Comparison of ENCODE assay signal across 8 cellular contexts in the genomic region with DNA sequence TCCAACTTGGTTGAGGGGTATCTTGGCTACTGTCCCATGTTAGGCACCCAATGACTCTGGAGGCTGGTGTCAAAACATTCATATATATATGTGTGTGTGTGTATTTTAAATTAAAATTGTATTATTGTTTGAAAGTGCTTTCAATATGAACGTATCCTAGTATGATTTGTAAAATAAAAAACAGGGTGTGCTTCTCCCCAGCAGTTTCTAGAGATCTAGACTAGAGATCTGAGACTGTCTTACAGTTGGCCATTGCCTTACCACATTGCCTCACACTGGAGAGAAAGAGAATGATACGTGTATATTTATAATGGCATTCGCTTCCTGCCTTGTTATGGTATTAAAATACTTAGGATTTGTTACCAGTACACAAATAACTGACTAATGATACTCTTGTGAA. TPM values are rescaled to one million over a fixed set of nuclear protein-coding genes. Genes with fewer than 3 reads are reported as not detected.
A peak's percentile ranks its signal among the peaks of the same experiment; 100 is the strongest.
DNase-seq lines count a peak whose midpoint lies in the region; ATAC-seq and TF ChIP-seq lines count a peak whose summit lies in the region.

No MANE protein-coding gene starts in this region.

- peaks cover 46% of the 10 kb centered on the region for H3K79me2 ChIP-seq in parathyroid adenoma

- peak overlapping the region; percentile 83 for H3K4me3 ChIP-seq in parathyroid adenoma (ENCODE audit: low read depth, low read length)

- no peaks in the 10 kb centered on the region for H3K9me3 ChIP-seq in parathyroid adenoma (ENCODE audit: control insufficient read depth, low read length)

- H3K36me3 Mint-ChIP-seq in activated CD8-positive, alpha-beta memory T cell treated with anti-CD3 and anti-CD28 coated beads, Interleukin-2, amount 10 ng/mL, durations not matched to agents 7 days and 5 days, result peaks cover 8% of the 10 kb centered on the region
- no peaks in the 10 kb centered on the region for H3K36me3 Mint-ChIP-seq in activated naive CD4-positive, alpha-beta T cell treated with anti-CD3 and anti-CD28 coated beads, Interleukin-2, amount 50 U/mL, for 24 hours

- peak; percentile 38 for TF ChIP-seq CTCF in parathyroid adenoma (IDR thresholded peaks at IDR 0.05)

- peak overlapping the region; percentile 73 for H3K9ac ChIP-seq in parathyroid adenoma

- ATAC-seq in activated CD8-positive, alpha-beta memory T cell treated with anti-CD3 and anti-CD28 coated beads, Interleukin-2, amount 10 ng/mL, durations not matched to agents 7 days and 5 days, result peak; percentile 43
- no peak for ATAC-seq in GM19452 (IDR thresholded peaks at IDR 0.05; ENCODE audit: unreplicated experiment)

- H3K4me3 Mint-ChIP-seq in activated CD8-positive, alpha-beta memory T cell treated with anti-CD3 and anti-CD28 coated beads, Interleukin-2, amount 10 ng/mL, durations not matched to agents 7 days and 5 days, result peak overlapping the region; percentile 94
- peak overlapping the region; percentile 92 for H3K4me3 Mint-ChIP-seq in activated naive CD4-positive, alpha-beta T cell treated with anti-CD3 and anti-CD28 coated beads, Interleukin-2, amount 50 U/mL, for 24 hours

- peaks cover 6% of the 10 kb centered on the region for H3K27me3 Mint-ChIP-seq in activated CD8-positive, alpha-beta memory T cell treated with anti-CD3 and anti-CD28 coated beads, Interleukin-2, amount 10 ng/mL, durations not matched to agents 7 days and 5 days
- H3K27me3 Mint-ChIP-seq in activated naive CD4-positive, alpha-beta T cell treated with anti-CD3 and anti-CD28 coated beads, Interleukin-2, amount 50 U/mL, for 24 hours, result no peaks in the 10 kb centered on the region

- H3K4me1 Mint-ChIP-seq in activated CD8-positive, alpha-beta memory T cell treated with anti-CD3 and anti-CD28 coated beads, Interleukin-2, amount 10 ng/mL, durations not matched to agents 7 days and 5 days, result peaks cover 51% of the 10 kb centered on the region
- peaks cover 56% of the 10 kb centered on the region for H3K4me1 Mint-ChIP-seq in activated naive CD4-positive, alpha-beta T cell treated with anti-CD3 and anti-CD28 coated beads, Interleukin-2, amount 50 U/mL, for 24 hours

- peak overlapping the region; percentile 83 for H3K27ac Mint-ChIP-seq in activated CD8-positive, alpha-beta memory T cell treated with anti-CD3 and anti-CD28 coated beads, Interleukin-2, amount 10 ng/mL, durations not matched to agents 7 days and 5 days
- H3K27ac Mint-ChIP-seq in activated naive CD4-positive, alpha-beta T cell treated with anti-CD3 and anti-CD28 coated beads, Interleukin-2, amount 50 U/mL, for 24 hours, result peak overlapping the region; percentile 94

- H3K27me3 ChIP-seq in parathyroid adenoma (ENCODE audit: control insufficient read depth, insufficient read depth, low read length), result no peaks in the 10 kb centered on the region

- peak overlapping the region; percentile 60 for H3K4me2 ChIP-seq in parathyroid adenoma (ENCODE audit: low read length)

- DNase-seq in activated CD8-positive, alpha-beta memory T cell treated with anti-CD3 and anti-CD28 coated beads, Interleukin-2, amount 10 ng/mL, durations not matched to agents 7 days and 5 days, result no peak
- no peak for DNase-seq in activated CD8-positive, alpha-beta memory T cell treated with anti-CD3 and anti-CD28 coated beads, Interleukin-2, amount 50 U/mL, for 48 hours
- DNase-seq in NCI-H146 treated with DMSO at 0.1 percent for 48 hours (lab: John Stamatoyannopoulos, UW; ENCODE audit: unreplicated experiment) (peak; percentile 25), germinal center (ENCODE audit: low spot score) (peak; percentile 37)
- DNase-seq in NK-92 treated with Interleukin-12 subunit alpha and Interleukin-12 subunit beta, amount 100 ng/mL, for 24 hours (lab: John Stamatoyannopoulos, UW), result no peak

- H3K4me1 ChIP-seq in parathyroid adenoma, result peaks cover 22% of the 10 kb centered on the region

- H2AFZ ChIP-seq in parathyroid adenoma, result peak overlapping the region; percentile 44

- no peaks in the 10 kb centered on the region for H3K9me3 Mint-ChIP-seq in activated CD8-positive, alpha-beta memory T cell treated with anti-CD3 and anti-CD28 coated beads, Interleukin-2, amount 10 ng/mL, durations not matched to agents 7 days and 5 days (ENCODE audit: low read depth)
- no peaks in the 10 kb centered on the region for H3K9me3 Mint-ChIP-seq in activated naive CD4-positive, alpha-beta T cell treated with anti-CD3 and anti-CD28 coated beads, Interleukin-2, amount 50 U/mL, for 24 hours

- H3K27ac ChIP-seq in parathyroid adenoma, result peak overlapping the region; percentile 96

- CTCF ChIA-PET in activated CD8-positive, alpha-beta memory T cell treated with anti-CD3 and anti-CD28 coated beads, Interleukin-2, amount 10 ng/mL, durations not matched to agents 7 days and 5 days (lab: Charles Lee), result interaction anchor here (0.9 to 3.4 kb wide), 5 partner anchors 8 to 114 kb away, joined by 3 to 15 read pairs (median 4); no protein-coding TSS in a partner anchor

- H3K36me3 ChIP-seq in parathyroid adenoma (ENCODE audit: control insufficient read depth, insufficient read depth, low read length), result no peaks in the 10 kb centered on the region

RNA-seq across cellular contexts. Expression of a gene that starts 1.2 kb away (rescaled TPM):
- 10 to 100 TPM; 12.7 to 13.0 TPM for total RNA-seq in activated CD8-positive, alpha-beta memory T cell treated with anti-CD3 and anti-CD28 coated beads, Interleukin-2, amount 10 ng/mL, durations not matched to agents 7 days and 5 days

RNA-seq across cellular contexts. Expression of a gene that starts 55.6 kb away (rescaled TPM):
- 100 to 1,000 TPM; 181 to 191 TPM for total RNA-seq in activated CD8-positive, alpha-beta memory T cell treated with anti-CD3 and anti-CD28 coated beads, Interleukin-2, amount 10 ng/mL, durations not matched to agents 7 days and 5 days

Comparison
In these comparisons a context has a peak if more than half of its experiments do, and no peak if none do; other contexts are left out.
1. DNase-seq: peak in NCI-H146 treated with DMSO at 0.1 percent for 48 hours (single experiment) and germinal center (single experiment); none in activated CD8-positive, alpha-beta memory T cell treated with anti-CD3 and anti-CD28 coated beads, Interleukin-2, amount 10 ng/mL, durations not matched to agents 7 days and 5 days (single experiment), activated CD8-positive, alpha-beta memory T cell treated with anti-CD3 and anti-CD28 coated beads, Interleukin-2, amount 50 U/mL, for 48 hours (single experiment) and NK-92 treated with Interleukin-12 subunit alpha and Interleukin-12 subunit beta, amount 100 ng/mL, for 24 hours (single experiment).